Comparison of ENCODE assay signal across 2 cellular contexts in the genomic region with DNA sequence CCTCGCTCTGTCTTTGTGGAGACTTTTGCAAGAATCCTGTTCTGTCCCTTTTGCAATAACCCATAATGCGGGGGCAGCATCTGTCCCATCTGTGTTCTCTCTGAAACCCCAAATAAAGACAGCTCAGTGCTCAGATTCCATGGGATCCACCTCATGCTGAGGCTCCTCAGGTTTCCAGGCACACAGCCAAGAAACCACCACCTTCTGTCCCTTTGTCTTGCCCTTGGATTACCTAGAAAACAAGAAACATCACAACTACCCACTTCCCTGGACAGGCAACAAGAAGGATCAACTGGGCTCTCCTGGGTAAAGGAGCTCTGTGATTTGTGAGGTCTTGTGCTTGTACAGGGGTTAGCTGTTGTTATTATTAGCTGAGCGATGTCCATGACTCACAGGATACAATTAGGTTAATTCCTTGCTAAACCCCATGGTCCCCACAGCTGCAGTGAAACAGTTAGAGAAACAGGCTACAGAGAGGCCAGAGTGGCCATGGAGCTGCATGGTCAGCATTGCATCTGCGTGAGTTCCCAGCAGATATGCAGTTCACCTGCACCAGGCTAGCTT.
TF ChIP-seq lines count a peak whose summit lies in the region.

No MANE protein-coding gene starts in this region.

TF ChIP-seq in Ishikawa, 13 proteins besides CTCF, POLR2A, EP300 and RAD21 (continued from another document):
- no peak for TF ChIP-seq REST (IDR thresholded peaks at IDR 0.05; ENCODE audit: low read depth)
TF ChIP-seq in Ishikawa: peak in this region for 2.

TF ChIP-seq in GM23338, 12 proteins besides CTCF, POLR2A, EP300 and RAD21 (continued from another document):
- TF ChIP-seq REST (IDR thresholded peaks at IDR 0.05; ENCODE audit: unreplicated experiment) (no peak), ETS1 (IDR thresholded peaks at IDR 0.05) (no peak), CREB1 (CRISPR knock-in tag; IDR thresholded peaks at IDR 0.05; ENCODE audit: low read depth) (no peak), EZH2phosphoT487 (IDR thresholded peaks at IDR 0.05; ENCODE audit: unreplicated experiment) (no peak)
